In the genomic region with DNA sequence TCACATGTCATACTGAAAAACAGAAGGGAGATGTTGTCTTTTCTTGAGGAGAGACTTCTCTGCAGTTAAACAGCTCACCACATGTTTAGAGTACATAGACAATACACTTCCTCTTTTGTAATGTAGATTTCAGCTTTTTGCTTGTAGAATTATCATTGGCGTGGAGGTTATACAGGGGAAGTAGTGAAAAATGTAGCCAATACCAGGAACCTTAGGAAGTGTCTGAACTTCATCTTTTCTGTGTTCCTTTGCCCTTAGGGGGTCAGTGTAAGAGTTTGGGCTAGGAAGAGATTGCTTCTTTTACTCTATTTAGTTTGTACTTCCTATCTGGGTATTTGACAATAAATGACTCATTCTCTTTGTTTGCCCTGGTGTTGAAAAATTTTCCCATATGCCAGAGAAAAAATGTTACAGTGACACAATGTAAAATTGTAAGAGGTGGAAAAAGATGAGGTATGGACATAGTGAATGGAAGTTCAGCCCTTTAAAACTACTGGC, we compare ENCODE assay signal across 10 cellular contexts. TPM values are rescaled to one million over a fixed set of nuclear protein-coding genes. Genes with fewer than 3 reads are reported as not detected.
A peak's percentile ranks its signal among the peaks of the same experiment; 100 is the strongest.
DNase-seq lines count a peak whose midpoint lies in the region; ATAC-seq and TF ChIP-seq lines count a peak whose summit lies in the region.
"Had no signal": no experiment of that assay in that cellular context is flagged by ENCODE, and none has a peak within 500 bp of the region (broad histone marks: within the 10 kb centered on the region; RNA-seq: fewer than 3 reads in every experiment).

No MANE protein-coding gene starts in this region.

- H3K4me3 ChIP-seq in SK-N-MC, result no peak overlapping the region
- H3K4me3 ChIP-seq in lower leg skin (ENCODE audit: low read depth, poor library complexity, severe bottlenecking), result no peak overlapping the region

- WGBS in lower leg skin, 2 donors, result 45 to 50% methylated on average over 1 of the region's 1 CpG

- ATAC-seq in GM18517 (IDR thresholded peaks at IDR 0.05; ENCODE audit: unreplicated experiment) (peak; percentile 85), HG03039 (IDR thresholded peaks at IDR 0.05; ENCODE audit: unreplicated experiment) (peak; percentile 74)

- intact Hi-C loops in lower leg skin (cut with DNase I; ENCODE audit: low total_unique reads), result no loop called here

- H3K9ac ChIP-seq in SK-N-MC (ENCODE audit: insufficient read length), result peak overlapping the region; percentile 16

- peaks cover 26% of the 10 kb centered on the region for H3K36me3 ChIP-seq in SK-N-MC (ENCODE audit: insufficient read depth, low read length)

- H3K9me3 ChIP-seq in SK-N-MC (ENCODE audit: low read depth, low read length), result no peaks in the 10 kb centered on the region

- peak overlapping the region; percentile 29 for H3K27ac ChIP-seq in SK-N-MC

- DNase-seq in SK-N-MC (ENCODE audit: low read depth, low spot score) (peak; percentile 37), lung microvascular endothelial cell (ENCODE audit: low read depth in 2 of 2) (peak; percentile 82 to 87), T1000 (lab: John Stamatoyannopoulos, UW) (no peak), NCI-H146 (lab: John Stamatoyannopoulos, UW) (no peak), DMS153 (lab: John Stamatoyannopoulos, UW) (no peak), lower leg skin (ENCODE audit: low spot score in 2 of 2) (no peak)
- DNase-seq: activated naive CD8-positive, alpha-beta T cell treated with anti-CD3 and anti-CD28 coated beads, Interleukin-2, amount 10 ng/mL, durations not matched to agents 7 days and 5 days had no signal

- no peak for TF ChIP-seq CTCF in lower leg skin (IDR thresholded peaks at IDR 0.05)

- TF ChIP-seq POLR2A in lower leg skin (IDR thresholded peaks at IDR 0.05), result no peak

RNA-seq across cellular contexts. Expression of gene CDKN2B, which starts 21.0 kb away (rescaled TPM):
- total RNA-seq in lung microvascular endothelial cell, result 1.4 and 4.4 TPM in 2 replicates
- total RNA-seq in lower leg skin, result 10 to 100 TPM; 37.6 to 83.2 (median 55.0) TPM

RNA-seq across cellular contexts. Expression of gene CDKN2B-AS1, which starts 35.6 kb away (rescaled TPM):
- total RNA-seq in lung microvascular endothelial cell, result 0.60 and 1.5 TPM in 2 replicates
- under 1 TPM in 1 of 4 donors, not detected in 3; 0.49 TPM for total RNA-seq in lower leg skin
- total RNA-seq: H1 had no signal

RNA-seq across cellular contexts. Expression of gene CDKN2A, which starts 36.0 kb away (rescaled TPM):
- total RNA-seq in lung microvascular endothelial cell, result 0.60 and 13.3 TPM in 2 replicates
- 1 to 10 TPM in 3 of 4 donors, not detected in 1; 1.8 to 3.9 (median 1.9) TPM for total RNA-seq in lower leg skin

Comparison
In these comparisons a context has a peak if more than half of its experiments do, and no peak if none do; other contexts are left out.
1. DNase-seq: peak in SK-N-MC (single experiment) and lung microvascular endothelial cell (2 of 2); none in T1000 (single experiment), NCI-H146 (single experiment), DMS153 (single experiment) and lower leg skin (0 of 2).